In genomic region chr6:20400476-20401402, GRCh38 we compare ENCODE assay signal across 1 cellular context.
TF ChIP-seq lines count a peak whose summit lies in the region.

No MANE protein-coding gene starts in this region.

TF ChIP-seq in HepG2, 621 proteins besides CTCF, POLR2A, EP300 and RAD21 (continued from another document and continues in another):
- TF ChIP-seq AKNA (CRISPR knock-in tag; IDR thresholded peaks at IDR 0.05; ENCODE audit: borderline replicate concordance) (no peak), KAT8 (CRISPR knock-in tag; IDR thresholded peaks at IDR 0.05) (no peak; the same call in none of the 2 replicates), ZBTB25 (CRISPR knock-in tag; IDR thresholded peaks at IDR 0.05) (peak; percentile 31; the same call in 1 of the 2 replicates), ZFYVE20 (CRISPR knock-in tag; IDR thresholded peaks at IDR 0.05; ENCODE audit: borderline replicate concordance, low read depth) (no peak), PBX3 (CRISPR knock-in tag; IDR thresholded peaks at IDR 0.05; ENCODE audit: borderline replicate concordance) (no peak), POLR2G (IDR thresholded peaks at IDR 0.05; ENCODE audit: low read depth, low read length) (no peak), ZNF121 (CRISPR knock-in tag; IDR thresholded peaks at IDR 0.05) (no peak), CBX1 (IDR thresholded peaks at IDR 0.05; ENCODE audit: low read depth) (no peak), ZNF101 (CRISPR knock-in tag; IDR thresholded peaks at IDR 0.05; ENCODE audit: borderline replicate concordance, low read depth) (no peak), CHD2 (IDR thresholded peaks at IDR 0.05; ENCODE audit: low read depth, low read length) (no peak), HES4 (CRISPR knock-in tag; IDR thresholded peaks at IDR 0.05; ENCODE audit: borderline replicate concordance) (peak; percentile 36; the same call in 1 of the 2 replicates), ARNTL (CRISPR knock-in tag; IDR thresholded peaks at IDR 0.05) (no peak), REL (CRISPR knock-in tag; conservative IDR thresholded peaks at IDR 0.05) (peak; percentile 26; the same call in 1 of the 2 replicates), ZNF253 (CRISPR knock-in tag; IDR thresholded peaks at IDR 0.05; ENCODE audit: borderline replicate concordance) (0 out of 2 replicates have a peak, but pooled peaks have one; percentile 48), ZNF720 (CRISPR knock-in tag; IDR thresholded peaks at IDR 0.05) (no peak), ZNF580 (CRISPR knock-in tag; IDR thresholded peaks at IDR 0.05; ENCODE audit: borderline replicate concordance, low read depth) (no peak), TCF12 (IDR thresholded peaks at IDR 0.05) (no peak), TCF12 (CRISPR knock-in tag; IDR thresholded peaks at IDR 0.05) (no peak), SOX13 (IDR thresholded peaks at IDR 0.05) (no peak), SOX13 (CRISPR knock-in tag; conservative IDR thresholded peaks at IDR 0.05 in 1 of 2, IDR thresholded peaks at IDR 0.05 in 1 of 2) (no peak), ZNF558 (CRISPR knock-in tag; IDR thresholded peaks at IDR 0.05; ENCODE audit: borderline replicate concordance) (no peak), SIN3A (IDR thresholded peaks at IDR 0.05; ENCODE audit: borderline replicate concordance, low read depth, low read length) (0 out of 2 replicates have a peak, but pooled peaks have one; percentile 53), TCF7L2 (IDR thresholded peaks at IDR 0.05; ENCODE audit: low read depth, low read length) (no peak), ZNF570 (CRISPR knock-in tag; IDR thresholded peaks at IDR 0.05; ENCODE audit: borderline replicate concordance) (no peak), ZNF652 (CRISPR knock-in tag; IDR thresholded peaks at IDR 0.05; ENCODE audit: borderline replicate concordance, low read depth) (peak; percentile 6; the same call in 1 of the 2 replicates), ATAD3A (CRISPR knock-in tag; IDR thresholded peaks at IDR 0.05) (no peak), ZNF839 (CRISPR knock-in tag; IDR thresholded peaks at IDR 0.05; ENCODE audit: borderline replicate concordance) (peak; percentile 76; the same call in 1 of the 2 replicates), ZNF143 (CRISPR knock-in tag; IDR thresholded peaks at IDR 0.05) (no peak), ZNF674 (CRISPR knock-in tag; IDR thresholded peaks at IDR 0.05; ENCODE audit: low read depth) (no peak), E2F5 (CRISPR knock-in tag; conservative IDR thresholded peaks at IDR 0.05) (no peak), SYNCRIP (IDR thresholded peaks at IDR 0.05; ENCODE audit: insufficient read depth, low read depth, low read length) (no peak), ZNF713 (CRISPR knock-in tag; IDR thresholded peaks at IDR 0.05) (no peak), ZNF503 (CRISPR knock-in tag; IDR thresholded peaks at IDR 0.05) (no peak), ZNF343 (CRISPR knock-in tag; IDR thresholded peaks at IDR 0.05) (no peak; the same call in 1 of the 2 replicates), GATA4 (IDR thresholded peaks at IDR 0.05; ENCODE audit: borderline replicate concordance, low read depth) (no peak), ZNF296 (CRISPR knock-in tag; conservative IDR thresholded peaks at IDR 0.05) (no peak), ZNF777 (CRISPR knock-in tag; IDR thresholded peaks at IDR 0.05) (no peak), HDAC2 (CRISPR knock-in tag; IDR thresholded peaks at IDR 0.05) (peak; percentile 38), SATB2 (CRISPR knock-in tag; IDR thresholded peaks at IDR 0.05) (no peak), ZNF691 (CRISPR knock-in tag; IDR thresholded peaks at IDR 0.05; ENCODE audit: borderline replicate concordance, low read depth) (peak; percentile 45; the same call in 1 of the 2 replicates), ZFX (CRISPR knock-in tag; IDR thresholded peaks at IDR 0.05; ENCODE audit: low read depth) (no peak), TCF7 (IDR thresholded peaks at IDR 0.05; ENCODE audit: low read depth) (no peak), HNRNPUL1 (IDR thresholded peaks at IDR 0.05; ENCODE audit: low read depth, low read length) (no peak), ZNF451 (CRISPR knock-in tag; IDR thresholded peaks at IDR 0.05) (no peak), YEATS4 (CRISPR knock-in tag; IDR thresholded peaks at IDR 0.05; ENCODE audit: borderline replicate concordance) (peak; percentile 44), KMT2A (CRISPR knock-in tag; IDR thresholded peaks at IDR 0.05) (peak; percentile 49; the same call in 1 of the 2 replicates), ZBTB34 (CRISPR knock-in tag; IDR thresholded peaks at IDR 0.05) (no peak), MNT (IDR thresholded peaks at IDR 0.05) (no peak), RNF2 (conservative IDR thresholded peaks at IDR 0.05; ENCODE audit: low read depth) (0 out of 2 replicates have a peak, but pooled peaks have one; percentile 53), PCBP1 (IDR thresholded peaks at IDR 0.05; ENCODE audit: borderline replicate concordance, low read depth, low read length) (no peak), ZNF788 (CRISPR knock-in tag; IDR thresholded peaks at IDR 0.05; ENCODE audit: borderline replicate concordance) (no peak), XBP1 (CRISPR knock-in tag; IDR thresholded peaks at IDR 0.05) (no peak), ZNF432 (CRISPR knock-in tag; IDR thresholded peaks at IDR 0.05; ENCODE audit: borderline replicate concordance) (no peak), HMG20A (CRISPR knock-in tag; IDR thresholded peaks at IDR 0.05; ENCODE audit: borderline replicate concordance) (no peak), ZNF598 (CRISPR knock-in tag; IDR thresholded peaks at IDR 0.05; ENCODE audit: borderline replicate concordance) (no peak; the same call in 1 of the 2 replicates), CCDC6 (CRISPR knock-in tag; IDR thresholded peaks at IDR 0.05) (no peak), NFYC (CRISPR knock-in tag; IDR thresholded peaks at IDR 0.05) (no peak)
